8 cellular contexts compared by ENCODE assay signal in the genomic region with DNA sequence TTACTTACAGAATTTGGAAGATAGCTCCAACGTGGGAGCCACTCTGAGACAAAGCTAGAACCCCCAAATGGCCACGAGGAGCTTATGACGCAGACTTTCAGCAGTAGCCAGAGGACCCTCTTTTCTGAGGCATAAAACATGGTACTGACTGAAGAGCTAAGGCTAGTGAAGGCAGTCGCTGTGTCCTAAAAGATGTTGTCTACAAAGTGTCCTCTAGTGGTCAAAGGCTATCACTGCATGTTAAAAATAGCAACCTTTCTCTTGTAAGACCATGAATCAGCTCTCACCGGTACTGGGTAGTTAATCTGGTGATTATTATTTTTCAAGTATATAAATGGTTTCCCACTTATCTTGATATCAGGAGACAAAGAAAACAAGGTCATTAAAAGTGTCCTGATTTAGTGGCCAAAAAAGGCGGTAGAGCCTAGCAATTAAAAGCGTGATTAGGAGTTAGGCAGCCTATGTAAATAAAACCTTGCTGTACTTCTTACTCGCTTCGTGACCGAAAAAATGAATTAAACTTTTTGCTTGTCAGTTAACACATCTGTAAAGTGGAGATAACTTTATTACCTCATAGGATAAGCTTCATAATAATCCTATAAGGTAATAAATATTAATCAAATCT. TPM values are rescaled to one million over a fixed set of nuclear protein-coding genes. Genes with fewer than 3 reads are reported as not detected.
DNase-seq lines count a peak whose midpoint lies in the region; ATAC-seq and TF ChIP-seq lines count a peak whose summit lies in the region.

No MANE protein-coding gene starts in this region.

- peak; percentile 97 for ATAC-seq in HG03457 (IDR thresholded peaks at IDR 0.05; ENCODE audit: unreplicated experiment)

- in situ Hi-C loops in astrocyte of the cerebellum (cut with HindIII; ENCODE audit: low sequenced_read_pairs): no loop called here

- peak; percentile 71 for DNase-seq in EH (ENCODE audit: low read depth)
- peak; percentile 63 for DNase-seq in GM20000 (ENCODE audit: low spot score)
- peak; percentile 71 for DNase-seq in NCI-H460 (ENCODE audit: extremely low read depth, low read depth)
- DNase-seq in astrocyte of the cerebellum (ENCODE audit: low read depth): peak; percentile 57
- peak; percentile 79 for DNase-seq in iPS-NIHi11 (ENCODE audit: low spot score)
- peak; percentile 52 for DNase-seq in stromal cell of bone marrow (ENCODE audit: low read depth)
- no peak for DNase-seq in stimulated activated CD4-positive, alpha-beta T cell treated with anti-CD3 and anti-CD28 coated beads, Interleukin-4, amount 100 ng/mL, for 4 hours

- no peak overlapping the region for H3K4me3 ChIP-seq in astrocyte of the cerebellum (ENCODE audit: low read depth, low read length)

- TF ChIP-seq CTCF in GM20000 (IDR thresholded peaks at IDR 0.05; ENCODE audit: extremely low read depth, missing control alignments) (peak; percentile 50), astrocyte of the cerebellum (IDR thresholded peaks at IDR 0.05; ENCODE audit: low read depth, low read length, missing control alignments) (peak; percentile 85)

RNA-seq across cellular contexts. Expression of gene LGR5, which starts 47.0 kb away (rescaled TPM):
- total RNA-seq in NCI-H460 (2014; rRNA removed; shearing (Covaris generic)): not detected in 2 replicates
- 0.07 TPM in 1 of 2 replicates, not detected in the other for polyA plus RNA-seq in NCI-H460 (2014; cell fraction: nucleus; rRNA removed)

Comparison
In these comparisons a context has a peak if more than half of its experiments do, and no peak if none do; other contexts are left out.
1. DNase-seq: peak in EH (single experiment), GM20000 (single experiment), NCI-H460 (single experiment), astrocyte of the cerebellum (single experiment), iPS-NIHi11 (single experiment) and stromal cell of bone marrow (single experiment); none in stimulated activated CD4-positive, alpha-beta T cell treated with anti-CD3 and anti-CD28 coated beads, Interleukin-4, amount 100 ng/mL, for 4 hours (0 of 2).